19 cellular contexts compared by ENCODE assay signal in the genomic region with DNA sequence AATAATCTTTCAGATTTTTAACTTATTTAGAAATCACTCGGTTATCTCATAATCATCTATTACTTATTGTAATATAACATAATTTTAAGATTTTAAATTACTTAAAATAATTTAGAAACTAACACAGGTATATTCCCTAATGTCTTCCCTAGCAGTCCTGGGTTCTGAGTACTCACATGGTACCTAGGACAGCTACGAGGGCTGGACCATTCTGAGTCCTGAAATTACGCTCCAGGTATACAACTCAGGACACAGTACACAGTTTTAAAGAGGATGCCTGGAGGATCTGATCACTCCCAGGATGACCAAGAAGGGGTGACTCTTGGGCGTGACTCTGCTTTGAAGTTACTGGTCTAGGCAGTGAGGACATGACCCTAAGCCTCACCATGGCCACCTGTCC. TPM values are rescaled to one million over a fixed set of nuclear protein-coding genes. Genes with fewer than 3 reads are reported as not detected.
DNase-seq lines count a peak whose midpoint lies in the region; ATAC-seq and TF ChIP-seq lines count a peak whose summit lies in the region.
"Had no signal": no experiment of that assay in that cellular context is flagged by ENCODE, and none has a peak within 500 bp of the region (broad histone marks: within the 10 kb centered on the region; RNA-seq: fewer than 3 reads in every experiment).

No MANE protein-coding gene starts in this region.

- DNase-seq in SK-N-SH, result no peak
- DNase-seq in islet precursor cell, result peak; percentile 44
- DNase-seq in NCI-H2227 treated with DMSO at 0.1 percent for 48 hours (lab: John Stamatoyannopoulos, UW), result no peak
- no peak for DNase-seq in OCI-M1 (lab: John Stamatoyannopoulos, UW)
- no peak for DNase-seq in effector CD4-positive, alpha-beta T cell
- DNase-seq: Caco-2; CD4-positive, CD25-positive, alpha-beta regulatory T cell; CD8-positive, alpha-beta T cell; DMS79; EL; GDM1; H9 had no signal

- 96% methylated on average over 3 of the region's 4 CpGs for WGBS in SK-N-SH (ENCODE audit: low lambda C conversion rate)

- no peak overlapping the region for H3K4me2 ChIP-seq in SK-N-SH
- H3K4me2 ChIP-seq: GM23338 had no signal

- H3K27me3 ChIP-seq in SK-N-SH (ENCODE audit: insufficient read depth), result no peaks in the 10 kb centered on the region

- no peak overlapping the region for H3K9ac ChIP-seq in SK-N-SH

- no peaks in the 10 kb centered on the region for H3K79me2 ChIP-seq in SK-N-SH (ENCODE audit: insufficient read depth)

- TF ChIP-seq EP300 in SK-N-SH (IDR thresholded peaks at IDR 0.05; ENCODE audit: borderline replicate concordance in 1 of 2, low read depth in 1 of 2, low read length in 1 of 2) (no peak), Ishikawa (IDR thresholded peaks at IDR 0.05; ENCODE audit: borderline replicate concordance) (no peak)

- H4K20me1 ChIP-seq in SK-N-SH (ENCODE audit: insufficient read depth), result no peaks in the 10 kb centered on the region

- H2AFZ ChIP-seq in SK-N-SH (ENCODE audit: low read depth), result no peak overlapping the region
- H2AFZ ChIP-seq: GM23338 had no signal

- peaks cover 0 to 10% of the 10 kb centered on the region in 2 experiments for H3K36me3 ChIP-seq in SK-N-SH (replicated peaks in 1 of 2; ENCODE audit: control insufficient read depth in 1 of 2, insufficient read depth in 2 of 2, low read length in 1 of 2)

- no peaks in the 10 kb centered on the region for H3K4me1 ChIP-seq in SK-N-SH (ENCODE audit: control insufficient read depth in 1 of 2, insufficient read depth in 2 of 2, low read depth in 1 of 2, low read length in 1 of 2)
- H3K4me1 ChIP-seq: Caco-2 had no signal

- no peak overlapping the region for H3K4me3 ChIP-seq in SK-N-SH (ENCODE audit: low read depth in 2 of 2, low read length in 1 of 2)
- H3K4me3 ChIP-seq: GM12878, GM23338 had no signal

- no peaks in the 10 kb centered on the region for H3K9me2 ChIP-seq in SK-N-SH

- CTCF ChIA-PET in SK-N-SH (lab: Yijun Ruan, JAX), result interaction anchor here (1.7 kb wide), 1 partner anchor 79 kb away, joined by 3 read pairs; no protein-coding TSS in a partner anchor

- ATAC-seq in SK-N-SH treated with all-trans-retinoic acid at 6 μM for 48 hours (no peak), HG03196 (IDR thresholded peaks at IDR 0.05; ENCODE audit: unreplicated experiment) (no peak)
- ATAC-seq: CD8-positive, alpha-beta T cell; GM12878; GM23338 had no signal

- no peaks in the 10 kb centered on the region for H3F3A ChIP-seq in SK-N-SH (replicated peaks; ENCODE audit: insufficient read depth)

- POLR2A ChIA-PET in SK-N-SH (lab: Yijun Ruan, JAX), result no interaction called here

- TF ChIP-seq CTCF in SK-N-SH (IDR thresholded peaks at IDR 0.05), result no peak

- TF ChIP-seq RAD21 in SK-N-SH (IDR thresholded peaks at IDR 0.05; ENCODE audit: low read length) (no peak), Ishikawa (IDR thresholded peaks at IDR 0.05; ENCODE audit: low read depth) (no peak)

- H3K27ac ChIP-seq in SK-N-SH (ENCODE audit: low read depth in 2 of 2, low read length in 1 of 2), result no peak overlapping the region
- H3K27ac ChIP-seq: 22Rv1, C4-2B had no signal

- H3K9me3 ChIP-seq in SK-N-SH, result peaks cover 8% of the 10 kb centered on the region; the same call in 1 of the 2 replicates
- H3K9me3 ChIP-seq: Caco-2 had no signal

TF ChIP-seq in SK-N-SH, 30 proteins besides CTCF, POLR2A, EP300 and RAD21 (continues in another document):
- TF ChIP-seq, protein P1, sequence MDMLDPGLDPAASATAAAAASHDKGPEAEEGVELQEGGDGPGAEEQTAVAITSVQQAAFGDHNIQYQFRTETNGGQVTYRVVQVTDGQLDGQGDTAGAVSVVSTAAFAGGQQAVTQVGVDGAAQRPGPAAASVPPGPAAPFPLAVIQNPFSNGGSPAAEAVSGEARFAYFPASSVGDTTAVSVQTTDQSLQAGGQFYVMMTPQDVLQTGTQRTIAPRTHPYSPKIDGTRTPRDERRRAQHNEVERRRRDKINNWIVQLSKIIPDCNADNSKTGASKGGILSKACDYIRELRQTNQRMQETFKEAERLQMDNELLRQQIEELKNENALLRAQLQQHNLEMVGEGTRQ (IDR thresholded peaks at IDR 0.05; ENCODE audit: borderline replicate concordance, low read depth, low read length), result no peak

TF ChIP-seq in SK-N-SH treated with all-trans-retinoic acid at 6 μM for 48 hours, 23 proteins besides CTCF, POLR2A, EP300 and RAD21 (continues in another document):
- TF ChIP-seq ZFP30 (CRISPR knock-in tag; IDR thresholded peaks at IDR 0.05) (no peak), OSR1 (CRISPR knock-in tag; IDR thresholded peaks at IDR 0.05) (no peak), TCF4 (CRISPR knock-in tag; IDR thresholded peaks at IDR 0.05; ENCODE audit: borderline replicate concordance) (no peak), ZNF8 (CRISPR knock-in tag; IDR thresholded peaks at IDR 0.05) (no peak), RARB (CRISPR knock-in tag; IDR thresholded peaks at IDR 0.05) (no peak), ISL1 (CRISPR knock-in tag; IDR thresholded peaks at IDR 0.05) (no peak), ARNTL (CRISPR knock-in tag; IDR thresholded peaks at IDR 0.05; ENCODE audit: borderline replicate concordance, low read depth) (no peak)
- TF ChIP-seq, protein P2, sequence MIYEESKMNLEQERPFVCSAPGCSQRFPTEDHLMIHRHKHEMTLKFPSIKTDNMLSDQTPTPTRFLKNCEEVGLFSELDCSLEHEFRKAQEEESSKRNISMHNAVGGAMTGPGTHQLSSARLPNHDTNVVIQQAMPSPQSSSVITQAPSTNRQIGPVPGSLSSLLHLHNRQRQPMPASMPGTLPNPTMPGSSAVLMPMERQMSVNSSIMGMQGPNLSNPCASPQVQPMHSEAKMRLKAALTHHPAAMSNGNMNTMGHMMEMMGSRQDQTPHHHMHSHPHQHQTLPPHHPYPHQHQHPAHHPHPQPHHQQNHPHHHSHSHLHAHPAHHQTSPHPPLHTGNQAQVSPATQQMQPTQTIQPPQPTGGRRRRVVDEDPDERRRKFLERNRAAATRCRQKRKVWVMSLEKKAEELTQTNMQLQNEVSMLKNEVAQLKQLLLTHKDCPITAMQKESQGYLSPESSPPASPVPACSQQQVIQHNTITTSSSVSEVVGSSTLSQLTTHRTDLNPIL (CRISPR knock-in tag; IDR thresholded peaks at IDR 0.05; ENCODE audit: low read depth), result no peak
- TF ChIP-seq, protein P3, sequence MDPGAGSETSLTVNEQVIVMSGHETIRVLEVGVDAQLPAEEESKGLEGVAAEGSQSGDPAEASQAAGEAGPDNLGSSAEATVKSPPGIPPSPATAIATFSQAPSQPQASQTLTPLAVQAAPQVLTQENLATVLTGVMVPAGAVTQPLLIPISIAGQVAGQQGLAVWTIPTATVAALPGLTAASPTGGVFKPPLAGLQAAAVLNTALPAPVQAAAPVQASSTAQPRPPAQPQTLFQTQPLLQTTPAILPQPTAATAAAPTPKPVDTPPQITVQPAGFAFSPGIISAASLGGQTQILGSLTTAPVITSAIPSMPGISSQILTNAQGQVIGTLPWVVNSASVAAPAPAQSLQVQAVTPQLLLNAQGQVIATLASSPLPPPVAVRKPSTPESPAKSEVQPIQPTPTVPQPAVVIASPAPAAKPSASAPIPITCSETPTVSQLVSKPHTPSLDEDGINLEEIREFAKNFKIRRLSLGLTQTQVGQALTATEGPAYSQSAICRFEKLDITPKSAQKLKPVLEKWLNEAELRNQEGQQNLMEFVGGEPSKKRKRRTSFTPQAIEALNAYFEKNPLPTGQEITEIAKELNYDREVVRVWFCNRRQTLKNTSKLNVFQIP (CRISPR knock-in tag; IDR thresholded peaks at IDR 0.05; ENCODE audit: borderline replicate concordance, low read depth), result no peak

TF ChIP-seq in Ishikawa, 13 proteins besides CTCF, POLR2A, EP300 and RAD21:
- TF ChIP-seq TEAD4 (IDR thresholded peaks at IDR 0.05), result no peak
- TF ChIP-seq, protein P4, sequence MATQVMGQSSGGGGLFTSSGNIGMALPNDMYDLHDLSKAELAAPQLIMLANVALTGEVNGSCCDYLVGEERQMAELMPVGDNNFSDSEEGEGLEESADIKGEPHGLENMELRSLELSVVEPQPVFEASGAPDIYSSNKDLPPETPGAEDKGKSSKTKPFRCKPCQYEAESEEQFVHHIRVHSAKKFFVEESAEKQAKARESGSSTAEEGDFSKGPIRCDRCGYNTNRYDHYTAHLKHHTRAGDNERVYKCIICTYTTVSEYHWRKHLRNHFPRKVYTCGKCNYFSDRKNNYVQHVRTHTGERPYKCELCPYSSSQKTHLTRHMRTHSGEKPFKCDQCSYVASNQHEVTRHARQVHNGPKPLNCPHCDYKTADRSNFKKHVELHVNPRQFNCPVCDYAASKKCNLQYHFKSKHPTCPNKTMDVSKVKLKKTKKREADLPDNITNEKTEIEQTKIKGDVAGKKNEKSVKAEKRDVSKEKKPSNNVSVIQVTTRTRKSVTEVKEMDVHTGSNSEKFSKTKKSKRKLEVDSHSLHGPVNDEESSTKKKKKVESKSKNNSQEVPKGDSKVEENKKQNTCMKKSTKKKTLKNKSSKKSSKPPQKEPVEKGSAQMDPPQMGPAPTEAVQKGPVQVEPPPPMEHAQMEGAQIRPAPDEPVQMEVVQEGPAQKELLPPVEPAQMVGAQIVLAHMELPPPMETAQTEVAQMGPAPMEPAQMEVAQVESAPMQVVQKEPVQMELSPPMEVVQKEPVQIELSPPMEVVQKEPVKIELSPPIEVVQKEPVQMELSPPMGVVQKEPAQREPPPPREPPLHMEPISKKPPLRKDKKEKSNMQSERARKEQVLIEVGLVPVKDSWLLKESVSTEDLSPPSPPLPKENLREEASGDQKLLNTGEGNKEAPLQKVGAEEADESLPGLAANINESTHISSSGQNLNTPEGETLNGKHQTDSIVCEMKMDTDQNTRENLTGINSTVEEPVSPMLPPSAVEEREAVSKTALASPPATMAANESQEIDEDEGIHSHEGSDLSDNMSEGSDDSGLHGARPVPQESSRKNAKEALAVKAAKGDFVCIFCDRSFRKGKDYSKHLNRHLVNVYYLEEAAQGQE (IDR thresholded peaks at IDR 0.05; ENCODE audit: low read depth), result peak; percentile 63; the same call in 1 of the 2 replicates
- TF ChIP-seq EGR1 (IDR thresholded peaks at IDR 0.05), result no peak
- no peak for TF ChIP-seq CREB1 (IDR thresholded peaks at IDR 0.05; ENCODE audit: low read depth)
TF ChIP-seq in Ishikawa: peak in this region for 1.

RNA-seq across cellular contexts. Expression of a gene that starts 9.1 kb away (rescaled TPM):
- 15.3 and 17.9 TPM in 2 replicates for polyA plus RNA-seq in SK-N-SH (2012; rRNA removed)
- polyA plus RNA-seq in SK-N-SH (2012; cell fraction: cytosol; rRNA removed), result 19.2 and 21.4 TPM in 2 replicates
- 9.0 and 17.8 TPM in 2 replicates for polyA plus RNA-seq in SK-N-SH (2012; cell fraction: nucleus; rRNA removed)
- polyA plus RNA-seq: CD4-positive, CD25-positive, alpha-beta regulatory T cell had no signal
